ENCODE assay signal across 8 cellular contexts in genomic region chr12:123242083-123242904, GRCh38. TPM values are rescaled to one million over a fixed set of nuclear protein-coding genes. Genes with fewer than 3 reads are reported as not detected.
DNase-seq lines count a peak whose midpoint lies in the region; ATAC-seq and TF ChIP-seq lines count a peak whose summit lies in the region.
"Had no signal": no experiment of that assay in that cellular context is flagged by ENCODE, and none has a peak within 500 bp of the region (broad histone marks: within the 10 kb centered on the region; RNA-seq: fewer than 3 reads in every experiment).

No MANE protein-coding gene starts in this region.

- WGBS in testis, 2 donors = 41 to 44% methylated on average over 11 of the region's 11 CpGs

- no peak for ATAC-seq in GM18870 (IDR thresholded peaks at IDR 0.05; ENCODE audit: unreplicated experiment)

- DNase-seq in HFFc6 (no peak), NCI-H2196 (lab: John Stamatoyannopoulos, UW; ENCODE audit: unreplicated experiment) (peak; percentile 64), dorsolateral prefrontal cortex (peak in 2 of 10 donors; percentile 36 to 51), osteocyte (ENCODE audit: extremely low spot score, unreplicated experiment) (no peak), GM10266 (ENCODE audit: extremely low spot score) (no peak), testis (no peak)
- DNase-seq: mesendoderm had no signal

- H3K9me3 ChIP-seq in testis = no peaks in the 10 kb centered on the region

- H3K4me1 Mint-ChIP-seq in HFFc6 (ENCODE audit: low read depth) = peaks cover 20% of the 10 kb centered on the region
- peaks cover 22% of the 10 kb centered on the region for H3K4me1 Mint-ChIP-seq in osteocyte (ENCODE audit: unreplicated experiment)

- H3K27ac ChIP-seq in dorsolateral prefrontal cortex = peak overlapping the region in 40 of 59 donors; percentile 2 to 72 (median 33)
- peak overlapping the region in 1 of 2 donors; percentile 63 for H3K27ac ChIP-seq in testis

- H3K27me3 Mint-ChIP-seq in HFFc6 (ENCODE audit: insufficient read depth) (peaks cover 1% of the 10 kb centered on the region; the same call in 1 of the 2 replicates), osteocyte (ENCODE audit: unreplicated experiment) (no peaks in the 10 kb centered on the region)

- TF ChIP-seq CTCF in HFFc6 (IDR thresholded peaks at IDR 0.05) = no peak
- TF ChIP-seq CTCF in dorsolateral prefrontal cortex (IDR thresholded peaks at IDR 0.05 in 54 of 56, conservative IDR thresholded peaks at IDR 0.05 in 2 of 56; ENCODE audit: low read depth in 1 of 56, partially characterized antibody in 56 of 56) = no peak
- no peak for TF ChIP-seq CTCF in osteocyte (IDR thresholded peaks at IDR 0.05)
- TF ChIP-seq CTCF in GM10266 (IDR thresholded peaks at IDR 0.05; ENCODE audit: control insufficient read depth, insufficient read depth, low read depth, missing control alignments) = no peak
- no peak for TF ChIP-seq CTCF in testis (IDR thresholded peaks at IDR 0.05)

- H3K27ac Mint-ChIP-seq in HFFc6 (0 out of 2 replicates have a peak overlapping the region, but pooled peaks have one; percentile 6), osteocyte (ENCODE audit: unreplicated experiment) (peak overlapping the region; percentile 91)

- H3K27me3 ChIP-seq in dorsolateral prefrontal cortex (no peaks in the 10 kb centered on the region), testis (no peaks in the 10 kb centered on the region)

- intact Hi-C loops in dorsolateral prefrontal cortex (cut with DNase I) (no loop called here), testis (cut with DNase I; ENCODE audit: low total_unique reads) (no loop called here)

- H3K4me3 ChIP-seq in dorsolateral prefrontal cortex (peak overlapping the region in 9 of 59 donors; percentile 2 to 29 (median 11)), testis (no peak overlapping the region)

- TF ChIP-seq POLR2A in testis (IDR thresholded peaks at IDR 0.05) = no peak

- H3K36me3 Mint-ChIP-seq in HFFc6 (ENCODE audit: low read depth) (peaks cover 20% of the 10 kb centered on the region), osteocyte (ENCODE audit: unreplicated experiment) (peaks cover 12% of the 10 kb centered on the region)

- no peaks in the 10 kb centered on the region for H3K36me3 ChIP-seq in testis (ENCODE audit: low read depth, missing control alignments)

- H3K4me1 ChIP-seq in testis = peaks cover 12% of the 10 kb centered on the region

- H3K4me3 Mint-ChIP-seq in HFFc6 (no peak overlapping the region), osteocyte (ENCODE audit: unreplicated experiment) (no peak overlapping the region)

- H3K9me3 Mint-ChIP-seq in HFFc6 = no peaks in the 10 kb centered on the region
- H3K9me3 Mint-ChIP-seq in osteocyte (ENCODE audit: unreplicated experiment) = no peaks in the 10 kb centered on the region

RNA-seq across cellular contexts. Expression of gene MTRFR, which starts 9.1 kb away (rescaled TPM):
- 1 to 10 TPM; 7.8 to 9.1 (median 8.8) TPM for total RNA-seq in HFFc6 (2021; fragmentation: NEBNext Ultra II Directional; extraction: Animal tissue kit (Norgen Biotek cat#: 25700))
- total RNA-seq in dorsolateral prefrontal cortex = 10 to 100 TPM; 13.4 to 27.6 (median 20.0) TPM
- 14.3 and 18.0 TPM in 2 replicates for total RNA-seq in osteocyte
- total RNA-seq in testis = 10 to 100 TPM; 21.1 to 23.6 TPM
- 21.3 TPM for polyA plus RNA-seq in testis (ENCODE audit: insufficient read depth, low read depth, low replicate concordance)

RNA-seq across cellular contexts. Expression of gene MPHOSPH9, which starts 9.4 kb away (rescaled TPM):
- 10 to 100 TPM; 20.7 to 28.6 (median 24.4) TPM for total RNA-seq in HFFc6 (2021; fragmentation: NEBNext Ultra II Directional; extraction: Animal tissue kit (Norgen Biotek cat#: 25700))
- total RNA-seq in dorsolateral prefrontal cortex (10 to 100 TPM; 36.7 to 91.4 (median 60.7) TPM), osteocyte (33.9 and 39.1 TPM in 2 replicates), testis (10 to 100 TPM; 60.3 to 81.1 TPM)
- 28.8 TPM for polyA plus RNA-seq in testis (ENCODE audit: insufficient read depth, low read depth, low replicate concordance)

RNA-seq across cellular contexts. Expression of gene CDK2AP1, which starts 29.4 kb away (rescaled TPM):
- total RNA-seq in HFFc6 (2021; fragmentation: NEBNext Ultra II Directional; extraction: Animal tissue kit (Norgen Biotek cat#: 25700)) = 100 to 1,000 TPM; 325 to 389 (median 363) TPM
- total RNA-seq in dorsolateral prefrontal cortex (100 to 1,000 TPM in 101 of 120 experiments, 10 to 100 TPM in 19; 61.2 to 381 (median 128) TPM), osteocyte (214 and 220 TPM in 2 replicates), testis (100 to 1,000 TPM; 131 to 145 TPM)
- polyA plus RNA-seq in testis (ENCODE audit: insufficient read depth, low read depth, low replicate concordance) = 155 TPM
